21 cellular contexts compared by ENCODE assay signal in the genomic region with DNA sequence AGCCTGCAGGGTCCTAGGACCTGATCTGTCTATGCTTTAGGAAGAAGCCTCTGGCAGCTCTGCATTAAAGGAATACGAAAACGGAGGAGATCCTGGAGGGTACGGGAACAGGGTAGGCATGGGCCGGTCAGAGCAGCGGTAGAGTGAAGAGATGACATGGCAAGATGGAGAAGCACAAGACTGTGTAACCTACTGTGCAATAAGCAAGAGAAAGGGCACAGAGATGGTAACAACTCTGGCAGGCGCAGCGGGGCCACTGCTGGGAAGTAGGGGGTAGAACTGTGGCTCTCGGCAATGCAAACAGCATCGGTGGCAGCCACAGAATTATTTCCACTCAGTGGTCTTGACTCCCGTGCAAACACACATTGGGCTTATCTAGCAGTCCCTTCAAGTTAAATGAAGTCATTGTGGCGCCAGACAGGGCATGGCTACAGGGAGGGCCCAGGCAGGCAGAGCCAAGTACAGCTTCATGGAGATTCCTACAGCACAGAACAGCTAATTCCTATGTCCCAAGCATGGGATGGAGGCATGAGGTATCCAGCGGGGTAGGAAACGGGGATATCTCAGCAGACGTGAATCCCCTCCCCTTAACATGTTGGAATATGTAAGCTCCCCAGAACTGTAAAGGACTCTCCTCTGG. TPM values are rescaled to one million over a fixed set of nuclear protein-coding genes. Genes with fewer than 3 reads are reported as not detected.
DNase-seq lines count a peak whose midpoint lies in the region; ATAC-seq and TF ChIP-seq lines count a peak whose summit lies in the region.
"Had no signal": no experiment of that assay in that cellular context is flagged by ENCODE, and none has a peak within 500 bp of the region (broad histone marks: within the 10 kb centered on the region; RNA-seq: fewer than 3 reads in every experiment).

No MANE protein-coding gene starts in this region.

- no peak overlapping the region for H3K9ac ChIP-seq in Karpas-422 (ENCODE audit: low read length)
- H3K9ac ChIP-seq: BLaER1 treated with 17β-estradiol and CSF1 and Interleukin-3, amounts not matched to agents 10 nM and 100 nM had no signal

- H3K27ac ChIP-seq in Karpas-422 (ENCODE audit: low read length): 0 out of 2 replicates have a peak overlapping the region, but pooled peaks have one; percentile 4
- H3K27ac ChIP-seq: BLaER1 treated with 17β-estradiol and CSF1 and Interleukin-3, amounts not matched to agents 10 nM and 100 nM had no signal

- H4K20me1 ChIP-seq in Karpas-422 (ENCODE audit: insufficient read depth, low read depth, low read length): no peaks in the 10 kb centered on the region

- intact Hi-C loops in activated naive CD4-positive, alpha-beta T cell treated with anti-CD3 and anti-CD28 coated beads for 36 hours (cut with micrococcal nuclease): no loop called here
- intact Hi-C loops in mucosa of descending colon (cut with DNase I, micrococcal nuclease): no loop called here

- H3K4me1 Mint-ChIP-seq in activated naive CD4-positive, alpha-beta T cell treated with anti-CD3 and anti-CD28 coated beads, Interleukin-2, amount 50 U/mL, for 24 hours: peaks cover 1% of the 10 kb centered on the region
- H3K4me1 Mint-ChIP-seq in activated naive CD4-positive, alpha-beta T cell treated with anti-CD3 and anti-CD28 coated beads for 36 hours (ENCODE audit: low read depth): peaks cover 1% of the 10 kb centered on the region
- H3K4me1 Mint-ChIP-seq in stimulated activated naive B cell treated with anti-CD40 and anti-IgM and Interleukin-4, amounts not matched to agents 10 μg/mL and 1 μg/mL and 100 μg/mL, for 72 hours: peaks cover 23 to 33% of the 10 kb centered on the region in 2 donors

- H3K36me3 Mint-ChIP-seq in activated naive CD4-positive, alpha-beta T cell treated with anti-CD3 and anti-CD28 coated beads, Interleukin-2, amount 50 U/mL, for 24 hours: peaks cover 28% of the 10 kb centered on the region
- peaks cover 37% of the 10 kb centered on the region for H3K36me3 Mint-ChIP-seq in activated naive CD4-positive, alpha-beta T cell treated with anti-CD3 and anti-CD28 coated beads for 36 hours (ENCODE audit: low read depth)
- peaks cover 64 to 78% of the 10 kb centered on the region in 2 donors for H3K36me3 Mint-ChIP-seq in stimulated activated naive B cell treated with anti-CD40 and anti-IgM and Interleukin-4, amounts not matched to agents 10 μg/mL and 1 μg/mL and 100 μg/mL, for 72 hours

- no peak overlapping the region for H2AFZ ChIP-seq in Karpas-422 (ENCODE audit: low read length)

- no peaks in the 10 kb centered on the region for H3K27me3 ChIP-seq in Karpas-422 (ENCODE audit: low read length)
- H3K27me3 ChIP-seq: BLaER1 treated with 17β-estradiol and CSF1 and Interleukin-3, amounts not matched to agents 10 nM and 100 nM had no signal

- H3K4me3 ChIP-seq in Karpas-422 (ENCODE audit: low read length): no peak overlapping the region
- no peak overlapping the region for H3K4me3 ChIP-seq in mucosa of descending colon
- H3K4me3 ChIP-seq: BLaER1 treated with 17β-estradiol and CSF1 and Interleukin-3, amounts not matched to agents 10 nM and 100 nM; HAP-1 had no signal

- H3K9me3 ChIP-seq in Karpas-422 (ENCODE audit: low read length): no peaks in the 10 kb centered on the region
- no peaks in the 10 kb centered on the region for H3K9me3 ChIP-seq in mucosa of descending colon
- H3K9me3 ChIP-seq: HAP-1 had no signal

- TF ChIP-seq CTCF in mucosa of descending colon (IDR thresholded peaks at IDR 0.05): no peak

- CTCF ChIA-PET in activated naive CD4-positive, alpha-beta T cell treated with anti-CD3 and anti-CD28 coated beads for 36 hours (lab: Charles Lee): no interaction called here

- H3K4me1 ChIP-seq in Karpas-422 (ENCODE audit: low read length): peaks cover 4% of the 10 kb centered on the region
- no peaks in the 10 kb centered on the region for H3K4me1 ChIP-seq in mucosa of descending colon (ENCODE audit: low read depth)
- H3K4me1 ChIP-seq: HAP-1 had no signal

- H3K9me2 ChIP-seq in Karpas-422 (replicated peaks; ENCODE audit: insufficient read depth, low read length): no peaks in the 10 kb centered on the region

- no peak overlapping the region for H3K4me2 ChIP-seq in Karpas-422 (ENCODE audit: low read depth, low read length, poor library complexity, severe bottlenecking)
- H3K4me2 ChIP-seq: BLaER1 treated with 17β-estradiol and CSF1 and Interleukin-3, amounts not matched to agents 10 nM and 100 nM had no signal

- H3K36me3 ChIP-seq in Karpas-422 (ENCODE audit: insufficient read depth, low read length) (peaks cover 25% of the 10 kb centered on the region), mucosa of descending colon (ENCODE audit: low read depth) (no peaks in the 10 kb centered on the region)

- H3K9me3 Mint-ChIP-seq in activated naive CD4-positive, alpha-beta T cell treated with anti-CD3 and anti-CD28 coated beads, Interleukin-2, amount 50 U/mL, for 24 hours: peaks cover 4% of the 10 kb centered on the region
- H3K9me3 Mint-ChIP-seq in activated naive CD4-positive, alpha-beta T cell treated with anti-CD3 and anti-CD28 coated beads for 36 hours: no peaks in the 10 kb centered on the region
- peaks cover 2% of the 10 kb centered on the region in 2 donors for H3K9me3 Mint-ChIP-seq in stimulated activated naive B cell treated with anti-CD40 and anti-IgM and Interleukin-4, amounts not matched to agents 10 μg/mL and 1 μg/mL and 100 μg/mL, for 72 hours

- H3K79me2 ChIP-seq in Karpas-422 (ENCODE audit: low read length): no peaks in the 10 kb centered on the region

- no peak overlapping the region for H3K4me3 Mint-ChIP-seq in activated naive CD4-positive, alpha-beta T cell treated with anti-CD3 and anti-CD28 coated beads, Interleukin-2, amount 50 U/mL, for 24 hours
- H3K4me3 Mint-ChIP-seq in activated naive CD4-positive, alpha-beta T cell treated with anti-CD3 and anti-CD28 coated beads for 36 hours: no peak overlapping the region
- H3K4me3 Mint-ChIP-seq in stimulated activated naive B cell treated with anti-CD40 and anti-IgM and Interleukin-4, amounts not matched to agents 10 μg/mL and 1 μg/mL and 100 μg/mL, for 72 hours: peak overlapping the region in 1 of 2 donors; percentile 19

- no peak for DNase-seq in activated naive CD4-positive, alpha-beta T cell treated with anti-CD3 and anti-CD28 coated beads for 36 hours
- DNase-seq in Karpas-422 (no peak), mucosa of descending colon (no peak), NCI-H2107 treated with DMSO at 0.1 percent for 48 hours (lab: John Stamatoyannopoulos, UW; ENCODE audit: unreplicated experiment) (no peak)
- DNase-seq in stimulated activated naive B cell treated with anti-CD40 and anti-IgM and Interleukin-4, amounts not matched to agents 10 μg/mL and 1 μg/mL and 100 μg/mL, for 72 hours: no peak
- DNase-seq: COR-L47, EL, MV-4-11, NCI-H1417, NCI-H2029, NCI-H2171 treated with DMSO at 0.1 percent for 48 hours, NCI-H774 had no signal

- ATAC-seq in mucosa of descending colon (peak; percentile 7), HG03175 (IDR thresholded peaks at IDR 0.05; ENCODE audit: unreplicated experiment) (no peak), GM21360 (IDR thresholded peaks at IDR 0.05; ENCODE audit: unreplicated experiment) (no peak)
- ATAC-seq in stimulated activated naive B cell treated with anti-CD40 and anti-IgM and Interleukin-4, amounts not matched to agents 10 μg/mL and 1 μg/mL and 100 μg/mL, for 72 hours (replicated peaks): peak in 1 of 2 donors; percentile 28

- H3K27me3 Mint-ChIP-seq in activated naive CD4-positive, alpha-beta T cell treated with anti-CD3 and anti-CD28 coated beads, Interleukin-2, amount 50 U/mL, for 24 hours: no peaks in the 10 kb centered on the region
- H3K27me3 Mint-ChIP-seq in activated naive CD4-positive, alpha-beta T cell treated with anti-CD3 and anti-CD28 coated beads for 36 hours (ENCODE audit: low read depth): no peaks in the 10 kb centered on the region
- no peaks in the 10 kb centered on the region for H3K27me3 Mint-ChIP-seq in stimulated activated naive B cell treated with anti-CD40 and anti-IgM and Interleukin-4, amounts not matched to agents 10 μg/mL and 1 μg/mL and 100 μg/mL, for 72 hours

- H3K27ac Mint-ChIP-seq in activated naive CD4-positive, alpha-beta T cell treated with anti-CD3 and anti-CD28 coated beads, Interleukin-2, amount 50 U/mL, for 24 hours: peak overlapping the region; percentile 72
- no peak overlapping the region for H3K27ac Mint-ChIP-seq in activated naive CD4-positive, alpha-beta T cell treated with anti-CD3 and anti-CD28 coated beads for 36 hours
- H3K27ac Mint-ChIP-seq in stimulated activated naive B cell treated with anti-CD40 and anti-IgM and Interleukin-4, amounts not matched to agents 10 μg/mL and 1 μg/mL and 100 μg/mL, for 72 hours: peak overlapping the region; percentile 72

RNA-seq across cellular contexts. Expression of gene WHAMM, which starts 28.8 kb away (rescaled TPM):
- 1 to 10 TPM; 3.7 to 5.7 TPM for total RNA-seq in activated naive CD4-positive, alpha-beta T cell treated with anti-CD3 and anti-CD28 coated beads for 36 hours
- total RNA-seq in Karpas-422 (2014; rRNA removed; shearing (Covaris generic); ENCODE audit: low replicate concordance): 7.2 and 8.3 TPM in 2 replicates
- 10 to 100 TPM; 10.8 to 13.2 (median 11.4) TPM for total RNA-seq in mucosa of descending colon

RNA-seq across cellular contexts. Expression of gene FSD2, which starts 32.3 kb away (rescaled TPM):
- not detected for total RNA-seq in activated naive CD4-positive, alpha-beta T cell treated with anti-CD3 and anti-CD28 coated beads for 36 hours
- 0.67 TPM in 1 of 2 replicates, not detected in the other for total RNA-seq in Karpas-422 (2014; rRNA removed; shearing (Covaris generic); ENCODE audit: low replicate concordance)
- total RNA-seq in mucosa of descending colon: not detected
- total RNA-seq: A172, HT1080, NCI-H460, SK-MEL-5 had no signal
